18 cellular contexts compared by ENCODE assay signal in genomic region chr4:115781528-115782146, GRCh38.
DNase-seq lines count a peak whose midpoint lies in the region; ATAC-seq and TF ChIP-seq lines count a peak whose summit lies in the region.
"Had no signal": no experiment of that assay in that cellular context is flagged by ENCODE, and none has a peak within 500 bp of the region (broad histone marks: within the 10 kb centered on the region; RNA-seq: fewer than 3 reads in every experiment).

No MANE protein-coding gene starts in this region.

- DNase-seq in Ammon's horn (ENCODE audit: low spot score) (peak; percentile 18), DMS 273 (lab: John Stamatoyannopoulos, UW; ENCODE audit: unreplicated experiment) (no peak), cerebellum (ENCODE audit: low spot score) (no peak), T-helper 1 cell (no peak)
- DNase-seq: activated CD8-positive, alpha-beta memory T cell treated with anti-CD3 and anti-CD28 coated beads, Interleukin-2, amount 50 U/mL, for 4 hours; body of pancreas; esophagus squamous epithelium; GM23248; kidney; NCI-H446 treated with DMSO at 0.1 percent for 48 hours; occipital lobe; stimulated activated CD4-positive, alpha-beta T cell treated with anti-CD3 and anti-CD28 coated beads, Interleukin-4, amount 100 ng/mL, for 1 hour; testis had no signal

- peak overlapping the region; percentile 7 for H3K4me3 ChIP-seq in SU-DHL-6 (ENCODE audit: insufficient read depth, low read length, poor library complexity, severe bottlenecking)
- H3K4me3 ChIP-seq: body of pancreas, esophagus squamous epithelium, GM23248, testis had no signal

- no peaks in the 10 kb centered on the region for H3K27me3 ChIP-seq in SU-DHL-6 (ENCODE audit: low read length)
- H3K27me3 ChIP-seq: body of pancreas, esophagus squamous epithelium, testis had no signal

- H3F3A ChIP-seq in SU-DHL-6 (ENCODE audit: insufficient read depth), result peaks cover 3% of the 10 kb centered on the region; the same call in 1 of the 2 replicates

- peak; percentile 46 for ATAC-seq in GM21360 (IDR thresholded peaks at IDR 0.05; ENCODE audit: unreplicated experiment)
- peak; percentile 62 for ATAC-seq in HG03354 (IDR thresholded peaks at IDR 0.05; ENCODE audit: poor library complexity, severe bottlenecking, unreplicated experiment)
- ATAC-seq in GM21526 (IDR thresholded peaks at IDR 0.05; ENCODE audit: low FRiP score, unreplicated experiment), result no peak
- ATAC-seq: body of pancreas had no signal

- no peaks in the 10 kb centered on the region for H3K9me3 ChIP-seq in SU-DHL-6 (ENCODE audit: insufficient read depth, low read length)
- H3K9me3 ChIP-seq: body of pancreas, esophagus squamous epithelium, testis had no signal

- H3K27ac ChIP-seq in SU-DHL-6 (ENCODE audit: low read depth, low read length), result peak overlapping the region; percentile 60
- H3K27ac ChIP-seq: body of pancreas, esophagus squamous epithelium, GM23248, KMS-11, testis had no signal

- TF ChIP-seq CTCF in SU-DHL-6 (IDR thresholded peaks at IDR 0.05; ENCODE audit: insufficient read depth, low read length, poor library complexity, severe bottlenecking), result no peak

- H2AFZ ChIP-seq in SU-DHL-6 (ENCODE audit: low read depth, low read length, severe bottlenecking), result peak overlapping the region; percentile 19
- H2AFZ ChIP-seq: GM23248 had no signal

- no peaks in the 10 kb centered on the region for H3K79me2 ChIP-seq in SU-DHL-6 (ENCODE audit: insufficient read depth, low read length)

- no peaks in the 10 kb centered on the region for H3K36me3 ChIP-seq in SU-DHL-6 (ENCODE audit: low read length)
- H3K36me3 ChIP-seq: esophagus squamous epithelium had no signal

- H3K9me2 ChIP-seq in SU-DHL-6 (replicated peaks; ENCODE audit: insufficient read depth, low read length), result no peaks in the 10 kb centered on the region

- no peaks in the 10 kb centered on the region for H4K20me1 ChIP-seq in SU-DHL-6 (ENCODE audit: low read depth, low read length)

- H3K4me2 ChIP-seq in SU-DHL-6 (ENCODE audit: low read depth, low read length, poor library complexity, severe bottlenecking), result no peak overlapping the region
- H3K4me2 ChIP-seq: KMS-11 had no signal

- no peak overlapping the region for H3K9ac ChIP-seq in SU-DHL-6 (ENCODE audit: low read length)
- H3K9ac ChIP-seq: GM23248, KMS-11 had no signal
